In genomic region chr10:73131295-73131694, GRCh38 we compare ENCODE assay signal across 1 cellular context.
TF ChIP-seq lines count a peak whose summit lies in the region.

No MANE protein-coding gene starts in this region.

TF ChIP-seq in HEK293, 187 proteins besides CTCF, POLR2A, EP300 and RAD21 (continued from another document and continues in another):
- TF ChIP-seq ZNF280D (tag by site-specific recombination; IDR thresholded peaks at IDR 0.05) (no peak), ZSCAN18 (tag by site-specific recombination; IDR thresholded peaks at IDR 0.05) (no peak), ZBTB17 (tag by site-specific recombination; IDR thresholded peaks at IDR 0.05) (peak; percentile 60), SP3 (tag by site-specific recombination; IDR thresholded peaks at IDR 0.05) (no peak), GLI4 (tag by site-specific recombination; IDR thresholded peaks at IDR 0.05) (no peak), ZBTB20 (tag by site-specific recombination; IDR thresholded peaks at IDR 0.05) (no peak), ZNF555 (tag by site-specific recombination; conservative IDR thresholded peaks at IDR 0.05) (no peak), ZNF670 (tag by site-specific recombination; IDR thresholded peaks at IDR 0.05; ENCODE audit: low read depth) (no peak), REPIN1 (tag by site-specific recombination; IDR thresholded peaks at IDR 0.05; ENCODE audit: low read depth) (no peak), ZNF626 (tag by site-specific recombination; IDR thresholded peaks at IDR 0.05) (no peak), ZEB2 (tag by site-specific recombination; IDR thresholded peaks at IDR 0.05) (peak; percentile 83), ZNF221 (tag by site-specific recombination; IDR thresholded peaks at IDR 0.05; ENCODE audit: borderline replicate concordance) (no peak), GLIS2 (tag by site-specific recombination; IDR thresholded peaks at IDR 0.05) (no peak), FEZF1 (tag by site-specific recombination; IDR thresholded peaks at IDR 0.05) (peak; percentile 66), ZNF138 (tag by site-specific recombination; IDR thresholded peaks at IDR 0.05; ENCODE audit: borderline replicate concordance) (no peak), ZBTB11 (tag by site-specific recombination; conservative IDR thresholded peaks at IDR 0.05; ENCODE audit: low read depth) (no peak), PRDM4 (tag by site-specific recombination; IDR thresholded peaks at IDR 0.05) (0 out of 2 replicates have a peak, but pooled peaks have one; percentile 55), ZNF777 (tag by site-specific recombination; IDR thresholded peaks at IDR 0.05; ENCODE audit: borderline replicate concordance) (no peak), ZBTB1 (tag by site-specific recombination; IDR thresholded peaks at IDR 0.05) (no peak), ZNF449 (tag by site-specific recombination; IDR thresholded peaks at IDR 0.05) (no peak), ZNF2 (tag by site-specific recombination; IDR thresholded peaks at IDR 0.05) (no peak), ZNF394 (tag by site-specific recombination; IDR thresholded peaks at IDR 0.05; ENCODE audit: borderline replicate concordance) (no peak), SCRT2 (tag by site-specific recombination; IDR thresholded peaks at IDR 0.05) (peak; percentile 61), SP2 (tag by site-specific recombination; IDR thresholded peaks at IDR 0.05) (no peak), SCRT1 (tag by site-specific recombination; IDR thresholded peaks at IDR 0.05; ENCODE audit: borderline replicate concordance) (0 out of 2 replicates have a peak, but pooled peaks have one; percentile 19), KLF8 (tag by site-specific recombination; IDR thresholded peaks at IDR 0.05) (peak; percentile 31; the same call in 1 of the 2 replicates), HIC1 (tag by site-specific recombination; IDR thresholded peaks at IDR 0.05) (no peak), ZBTB49 (tag by site-specific recombination; IDR thresholded peaks at IDR 0.05; ENCODE audit: low read depth) (no peak), ZNF645 (tag by site-specific recombination; IDR thresholded peaks at IDR 0.05) (no peak), ZIC2 (tag by site-specific recombination; IDR thresholded peaks at IDR 0.05) (no peak), ZNF830 (tag by site-specific recombination; IDR thresholded peaks at IDR 0.05; ENCODE audit: low read depth) (no peak), ZNF843 (tag by site-specific recombination; IDR thresholded peaks at IDR 0.05) (peak; percentile 58; the same call in 1 of the 2 replicates), ZNF10 (tag by site-specific recombination; IDR thresholded peaks at IDR 0.05) (no peak), ZNF585B (tag by site-specific recombination; IDR thresholded peaks at IDR 0.05) (no peak), KLF16 (tag by site-specific recombination; IDR thresholded peaks at IDR 0.05) (no peak), ZBTB7A (tag by site-specific recombination; IDR thresholded peaks at IDR 0.05; ENCODE audit: low read depth) (no peak; the same call in 1 of the 2 replicates), WT1 (tag by site-specific recombination; IDR thresholded peaks at IDR 0.05) (no peak), TCF7L2 (IDR thresholded peaks at IDR 0.05; ENCODE audit: borderline replicate concordance, low read depth, low read length) (no peak), ZNF274 (IDR thresholded peaks at IDR 0.05; ENCODE audit: low read length) (no peak), ZNF274 (tag by site-specific recombination; IDR thresholded peaks at IDR 0.05; ENCODE audit: borderline replicate concordance) (no peak)
